27 cellular contexts compared by ENCODE assay signal in genomic region chr14:23457587-23458445, GRCh38. TPM values are rescaled to one million over a fixed set of nuclear protein-coding genes. Genes with fewer than 3 reads are reported as not detected.
"Had no signal": no experiment of that assay in that cellular context is flagged by ENCODE, and none has a peak within 500 bp of the region (broad histone marks: within the 10 kb centered on the region; RNA-seq: fewer than 3 reads in every experiment).

No MANE protein-coding gene starts in this region.

- H3K27ac ChIP-seq: tibial artery, vagina had no signal

- H3K36me3 Mint-ChIP-seq: mesothelial cell of epicardium had no signal

- H3K4me3 ChIP-seq: lung, tibial artery, vagina had no signal

- H3K36me3 ChIP-seq: tibial artery, vagina had no signal

- H3K4me1 Mint-ChIP-seq: mesothelial cell of epicardium had no signal

- H3K9me3 ChIP-seq: tibial artery, vagina had no signal

- H3K4me3 Mint-ChIP-seq: activated T-cell treated with anti-CD3 and anti-CD28 coated beads, Interleukin-2, amount 50 U/mL, for 72 hours; endodermal cell; mesothelial cell of epicardium had no signal

- H3K27me3 ChIP-seq: vagina had no signal

- H3K27ac Mint-ChIP-seq: activated T-cell treated with anti-CD3 and anti-CD28 coated beads, Interleukin-2, amount 50 U/mL, for 72 hours; endodermal cell; mesothelial cell of epicardium had no signal

- H3K4me1 ChIP-seq: tibial artery, vagina had no signal

- DNase-seq: activated CD4-positive, alpha-beta T cell treated with anti-CD3 and anti-CD28 coated beads, Interleukin-2, amount 50 U/mL, for 4 hours; activated effector memory CD4-positive, alpha-beta T cell treated with anti-CD3 and anti-CD28 coated beads, Interleukin-2, amount 50 U/mL, for 16 hours; activated naive CD4-positive, alpha-beta T cell treated with anti-CD3 and anti-CD28 coated beads, Interleukin-2, amount 50 U/mL, for 16 hours; activated T-cell treated with anti-CD3 and anti-CD28 coated beads, Interleukin-2, amount 50 U/mL, for 72 hours; endodermal cell; foreskin melanocyte; glutamatergic neuron; hypothalamus; islet precursor cell; occipital lobe; retina; stimulated activated CD4-positive, alpha-beta T cell treated with anti-CD3 and anti-CD28 coated beads, Interleukin-12 subunit alpha, Interleukin-12 subunit beta, amount 100 ng/mL, for 4 hours; stimulated activated CD4-positive, alpha-beta T cell treated with anti-CD3 and anti-CD28 coated beads, Interleukin-1b, Interleukin-23, amount 100 ng/mL, for 48 hours; stimulated activated naive CD4-positive, alpha-beta T cell treated with Interleukin-2 at 50 U/mL for 16 hours; T-helper 2 cell; tibial artery had no signal

- H3K9me3 Mint-ChIP-seq: activated T-cell treated with anti-CD3 and anti-CD28 coated beads, Interleukin-2, amount 50 U/mL, for 72 hours; mesothelial cell of epicardium had no signal

RNA-seq across cellular contexts. Expression of gene MYH7, which starts 22.4 kb away (rescaled TPM):
- total RNA-seq: activated CD8-positive, alpha-beta memory T cell treated with anti-CD3 and anti-CD28 coated beads for 36 hours; astrocyte; chondrocyte; dermis blood vessel endothelial cell; epithelial cell of proximal tubule; fibroblast of lung; mesothelial cell of epicardium; posterior vena cava; subcutaneous adipose tissue; vagina had no signal

RNA-seq across cellular contexts. Expression of gene MYH6, which starts 49.7 kb away (rescaled TPM):
- total RNA-seq: activated CD8-positive, alpha-beta memory T cell treated with anti-CD3 and anti-CD28 coated beads for 36 hours; astrocyte; chondrocyte; dermis blood vessel endothelial cell; endodermal cell; epithelial cell of proximal tubule; fibroblast of lung; mesothelial cell of epicardium; occipital lobe; subcutaneous adipose tissue; vagina had no signal
